Comparison of ENCODE assay signal across 1 cellular context in the genomic region with DNA sequence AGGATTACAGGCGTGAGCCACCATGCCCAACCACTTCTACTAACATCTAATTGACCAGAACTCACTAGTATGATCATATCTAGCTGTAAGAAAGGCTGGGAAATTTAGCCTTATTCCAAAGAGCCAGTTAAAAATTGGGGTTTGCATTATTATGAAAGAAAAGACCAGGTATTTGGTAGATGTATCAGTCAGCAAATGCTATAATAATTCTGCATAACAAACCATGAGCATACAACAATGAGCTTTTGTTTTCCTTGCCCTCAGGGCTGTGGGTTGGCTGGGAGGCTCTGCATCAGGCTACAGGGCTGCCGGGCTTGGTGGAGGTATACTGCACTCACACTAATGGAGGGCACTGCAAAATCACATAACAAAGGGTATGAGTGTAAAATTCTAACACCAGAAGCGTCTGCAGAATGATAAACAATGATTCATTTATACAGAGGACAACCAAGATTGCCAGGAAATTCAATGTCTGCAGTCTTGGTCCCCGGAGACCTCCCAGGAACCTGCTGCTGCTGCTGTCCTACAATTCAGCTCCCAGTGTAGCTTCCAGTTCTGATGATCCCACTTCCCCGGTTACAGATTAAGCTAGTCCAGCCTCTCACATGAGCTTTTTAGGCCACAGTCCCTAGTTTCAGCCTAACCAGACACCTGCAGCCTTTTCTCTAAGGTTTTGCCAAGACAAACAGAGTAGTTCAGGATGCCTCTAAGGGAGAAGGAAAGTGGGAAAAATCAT.
TF ChIP-seq lines count a peak whose summit lies in the region.

No MANE protein-coding gene starts in this region.

TF ChIP-seq in K562, 482 proteins besides CTCF, POLR2A, EP300 and RAD21 (continued from another document):
- no peak for TF ChIP-seq PYGO2 (tag; IDR thresholded peaks at IDR 0.05)
- TF ChIP-seq ZNF165 (CRISPR knock-in tag; IDR thresholded peaks at IDR 0.05; ENCODE audit: borderline replicate concordance): no peak
- TF ChIP-seq ZNF668 (CRISPR knock-in tag; IDR thresholded peaks at IDR 0.05): no peak
- TF ChIP-seq TAF1 (IDR thresholded peaks at IDR 0.05; ENCODE audit: control insufficient read depth, extremely low read depth, insufficient read depth, low read length, severe bottlenecking): no peak
- TF ChIP-seq ZBTB8A (IDR thresholded peaks at IDR 0.05; ENCODE audit: partially characterized antibody): no peak
- TF ChIP-seq GABPB2 (CRISPR knock-in tag; conservative IDR thresholded peaks at IDR 0.05): no peak
- TF ChIP-seq HNRNPH1 (optimal IDR thresholded peaks at IDR 0.05; ENCODE audit: low read depth, low read length): no peak
- TF ChIP-seq, protein P1, sequence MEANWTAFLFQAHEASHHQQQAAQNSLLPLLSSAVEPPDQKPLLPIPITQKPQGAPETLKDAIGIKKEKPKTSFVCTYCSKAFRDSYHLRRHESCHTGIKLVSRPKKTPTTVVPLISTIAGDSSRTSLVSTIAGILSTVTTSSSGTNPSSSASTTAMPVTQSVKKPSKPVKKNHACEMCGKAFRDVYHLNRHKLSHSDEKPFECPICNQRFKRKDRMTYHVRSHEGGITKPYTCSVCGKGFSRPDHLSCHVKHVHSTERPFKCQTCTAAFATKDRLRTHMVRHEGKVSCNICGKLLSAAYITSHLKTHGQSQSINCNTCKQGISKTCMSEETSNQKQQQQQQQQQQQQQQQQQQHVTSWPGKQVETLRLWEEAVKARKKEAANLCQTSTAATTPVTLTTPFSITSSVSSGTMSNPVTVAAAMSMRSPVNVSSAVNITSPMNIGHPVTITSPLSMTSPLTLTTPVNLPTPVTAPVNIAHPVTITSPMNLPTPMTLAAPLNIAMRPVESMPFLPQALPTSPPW (CRISPR knock-in tag; IDR thresholded peaks at IDR 0.05): no peak
- no peak for TF ChIP-seq FOXJ2 (tag; IDR thresholded peaks at IDR 0.05)
- TF ChIP-seq KLF13 (tag; IDR thresholded peaks at IDR 0.05; ENCODE audit: borderline replicate concordance, low read depth): no peak
- no peak for TF ChIP-seq SP2 (IDR thresholded peaks at IDR 0.05; ENCODE audit: extremely low read depth, low read depth, low read length, poor library complexity, severe bottlenecking)
- no peak for TF ChIP-seq KLF1 (tag; IDR thresholded peaks at IDR 0.05)
- TF ChIP-seq BDP1 (IDR thresholded peaks at IDR 0.05; ENCODE audit: insufficient read depth, insufficient read length): no peak
- TF ChIP-seq HMG20A (CRISPR knock-in tag; conservative IDR thresholded peaks at IDR 0.05): no peak
- TF ChIP-seq TARDBP (IDR thresholded peaks at IDR 0.05): no peak
TF ChIP-seq in K562: peak in this region for 0.
